In the genomic region with DNA sequence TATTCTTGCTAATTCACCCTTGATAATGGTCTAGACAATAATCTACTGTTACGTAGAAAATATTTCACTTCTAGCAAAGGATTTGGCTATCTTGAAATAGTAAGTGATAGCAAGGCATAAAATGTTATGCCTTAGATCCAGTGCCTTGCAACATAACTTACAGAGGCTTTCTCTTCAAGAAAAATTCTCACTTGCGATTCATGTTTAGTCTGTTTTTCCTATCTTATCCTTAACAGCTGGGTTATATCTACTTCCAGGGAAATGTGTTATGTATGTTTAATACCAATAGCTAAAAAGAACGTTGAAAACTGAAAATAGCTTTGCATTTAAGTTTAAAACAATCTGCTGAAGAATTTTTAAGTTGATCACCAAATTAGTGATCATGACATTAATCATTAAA, we compare ENCODE assay signal across 30 cellular contexts.
A peak's percentile ranks its signal among the peaks of the same experiment; 100 is the strongest.
DNase-seq lines count a peak whose midpoint lies in the region; ATAC-seq and TF ChIP-seq lines count a peak whose summit lies in the region.
"Had no signal": no experiment of that assay in that cellular context is flagged by ENCODE, and none has a peak within 500 bp of the region (broad histone marks: within the 10 kb centered on the region; RNA-seq: fewer than 3 reads in every experiment).

No MANE protein-coding gene starts in this region.

- no peaks in the 10 kb centered on the region for H3K36me3 ChIP-seq in breast epithelium
- H3K36me3 ChIP-seq: esophagus muscularis mucosa, SJSA1 had no signal

- H3K27me3 Mint-ChIP-seq in MCF 10A (ENCODE audit: insufficient read depth, unreplicated experiment), result no peaks in the 10 kb centered on the region
- H3K27me3 Mint-ChIP-seq in brain, result no peaks in the 10 kb centered on the region
- H3K27me3 Mint-ChIP-seq: activated naive CD8-positive, alpha-beta T cell treated with anti-CD3 and anti-CD28 coated beads, Interleukin-2, amount 50 U/mL, for 24 hours; naive B cell had no signal

- CTCF ChIA-PET in MCF 10A (lab: Yijun Ruan, JAX), result no interaction called here

- TF ChIP-seq POLR2A in breast epithelium (IDR thresholded peaks at IDR 0.05), result no peak

- POLR2A ChIA-PET in MCF 10A (lab: Yijun Ruan, JAX), result interaction anchor here (0.7 to 0.9 kb wide), 2 partner anchors 16 to 38 kb away, joined by 3 read pairs; no protein-coding TSS in a partner anchor

- H3K9me3 ChIP-seq in breast epithelium, result no peaks in the 10 kb centered on the region
- H3K9me3 ChIP-seq: esophagus muscularis mucosa, psoas muscle, SJSA1 had no signal

- H3K27me3 ChIP-seq in breast epithelium, result no peaks in the 10 kb centered on the region
- H3K27me3 ChIP-seq: esophagus muscularis mucosa, SJSA1 had no signal

- intact Hi-C loops in MCF 10A (cut with micrococcal nuclease), result loop anchor here (5.0 kb wide), 1 partner anchor 40 kb away; no protein-coding TSS in a partner anchor
- intact Hi-C loops in breast epithelium (cut with DNase I; ENCODE audit: low total_unique reads), result no loop called here

- H3K9me3 Mint-ChIP-seq in MCF 10A (ENCODE audit: unreplicated experiment), result no peaks in the 10 kb centered on the region
- H3K9me3 Mint-ChIP-seq in brain, result no peaks in the 10 kb centered on the region
- H3K9me3 Mint-ChIP-seq in stimulated activated effector memory CD8-positive, alpha-beta T cell treated with anti-CD3 and anti-CD28 coated beads, Interleukin-12 subunit alpha, Interleukin-12 subunit beta, amount 100 ng/mL, for 72 hours, result peaks cover 3% of the 10 kb centered on the region
- H3K9me3 Mint-ChIP-seq: activated naive CD8-positive, alpha-beta T cell treated with anti-CD3 and anti-CD28 coated beads, Interleukin-2, amount 50 U/mL, for 24 hours had no signal

- BruUV-seq in MCF 10A (replicated peaks; lab: Mats Ljungman, UMichigan), result no TSS peak

- DNase-seq in MCF 10A (ENCODE audit: unreplicated experiment), result no peak
- no peak for DNase-seq in breast epithelium (ENCODE audit: low spot score in 2 of 2)
- peak; percentile 60 for DNase-seq in iris pigment epithelial cell (ENCODE audit: low read depth)
- no peak for DNase-seq in activated gamma-delta T cell treated with Interleukin-2 at 50 U/mL for 16 hours
- DNase-seq in stimulated activated effector memory CD8-positive, alpha-beta T cell treated with anti-CD3 and anti-CD28 coated beads, Interleukin-12 subunit alpha, Interleukin-12 subunit beta, amount 100 ng/mL, for 72 hours (ENCODE audit: low spot score in 2 of 2), result no peak
- DNase-seq in COLO829 (ENCODE audit: low spot score), result no peak
- DNase-seq: activated gamma-delta T cell; activated naive CD8-positive, alpha-beta T cell treated with anti-CD3 and anti-CD28 coated beads, Interleukin-2, amount 50 U/mL, for 24 hours; activated T-cell treated with anti-CD3 and anti-CD28 coated beads, Interleukin-2, amount 50 U/mL, for 4 hours; Calu3; dermis blood vessel endothelial cell; DMS79 treated with DMSO at 0.1 percent for 48 hours; GDM1; left ventricle myocardium superior; midbrain; naive B cell; NCI-H1694 treated with DMSO at 0.1 percent for 48 hours; NCI-H446; NCI-H774; occipital lobe; psoas muscle; stimulated activated CD4-positive, alpha-beta T cell treated with anti-CD3 and anti-CD28 coated beads, Interleukin-4, amount 100 ng/mL, for 4 hours; substantia nigra had no signal

- no peaks in the 10 kb centered on the region for H3K4me1 ChIP-seq in breast epithelium
- H3K4me1 ChIP-seq: esophagus muscularis mucosa, psoas muscle, SJSA1 had no signal

- no peak for ATAC-seq in HG03095 (IDR thresholded peaks at IDR 0.05; ENCODE audit: unreplicated experiment)
- no peak for ATAC-seq in stimulated activated effector memory CD8-positive, alpha-beta T cell treated with anti-CD3 and anti-CD28 coated beads, Interleukin-12 subunit alpha, Interleukin-12 subunit beta, amount 100 ng/mL, for 72 hours
- ATAC-seq: activated naive CD8-positive, alpha-beta T cell treated with anti-CD3 and anti-CD28 coated beads, Interleukin-2, amount 50 U/mL, for 24 hours; activated T-cell treated with anti-CD3 and anti-CD28 coated beads, Interleukin-2, amount 50 U/mL, for 4 hours; sciatic nerve had no signal

- H3K36me3 Mint-ChIP-seq in MCF 10A (ENCODE audit: insufficient read depth, unreplicated experiment) (no peaks in the 10 kb centered on the region), brain (no peaks in the 10 kb centered on the region)
- no peaks in the 10 kb centered on the region for H3K36me3 Mint-ChIP-seq in stimulated activated effector memory CD8-positive, alpha-beta T cell treated with anti-CD3 and anti-CD28 coated beads, Interleukin-12 subunit alpha, Interleukin-12 subunit beta, amount 100 ng/mL, for 72 hours
- H3K36me3 Mint-ChIP-seq: CD14-positive monocyte, naive B cell had no signal

- TF ChIP-seq CTCF in MCF 10A (IDR thresholded peaks at IDR 0.05; ENCODE audit: unreplicated experiment) (no peak), breast epithelium (IDR thresholded peaks at IDR 0.05) (no peak), brain (conservative IDR thresholded peaks at IDR 0.05) (no peak)

- no peak overlapping the region for H3K4me3 Mint-ChIP-seq in MCF 10A (ENCODE audit: unreplicated experiment)
- no peak overlapping the region for H3K4me3 Mint-ChIP-seq in brain
- H3K4me3 Mint-ChIP-seq in stimulated activated effector memory CD8-positive, alpha-beta T cell treated with anti-CD3 and anti-CD28 coated beads, Interleukin-12 subunit alpha, Interleukin-12 subunit beta, amount 100 ng/mL, for 72 hours, result no peak overlapping the region
- H3K4me3 Mint-ChIP-seq: activated naive CD8-positive, alpha-beta T cell treated with anti-CD3 and anti-CD28 coated beads, Interleukin-2, amount 50 U/mL, for 24 hours; activated T-cell treated with anti-CD3 and anti-CD28 coated beads, Interleukin-2, amount 50 U/mL, for 4 hours; CD14-positive monocyte; naive B cell had no signal

- H3K4me3 ChIP-seq in breast epithelium, result no peak overlapping the region
- H3K4me3 ChIP-seq: esophagus muscularis mucosa, psoas muscle, SJSA1 had no signal

- peaks cover 6% of the 10 kb centered on the region for H3K4me1 Mint-ChIP-seq in MCF 10A (ENCODE audit: insufficient read depth, unreplicated experiment)
- peaks cover 38% of the 10 kb centered on the region for H3K4me1 Mint-ChIP-seq in brain
- H3K4me1 Mint-ChIP-seq in stimulated activated effector memory CD8-positive, alpha-beta T cell treated with anti-CD3 and anti-CD28 coated beads, Interleukin-12 subunit alpha, Interleukin-12 subunit beta, amount 100 ng/mL, for 72 hours, result no peaks in the 10 kb centered on the region
- H3K4me1 Mint-ChIP-seq: activated naive CD8-positive, alpha-beta T cell treated with anti-CD3 and anti-CD28 coated beads, Interleukin-2, amount 50 U/mL, for 24 hours had no signal

- peak overlapping the region; percentile 46 for H3K27ac Mint-ChIP-seq in MCF 10A (ENCODE audit: low read depth, unreplicated experiment)
- peak overlapping the region in 3 of 5 experiments; percentile 5 to 71 (median 61) for H3K27ac Mint-ChIP-seq in brain
- H3K27ac Mint-ChIP-seq in stimulated activated effector memory CD8-positive, alpha-beta T cell treated with anti-CD3 and anti-CD28 coated beads, Interleukin-12 subunit alpha, Interleukin-12 subunit beta, amount 100 ng/mL, for 72 hours, result no peak overlapping the region
- H3K27ac Mint-ChIP-seq: activated naive CD8-positive, alpha-beta T cell treated with anti-CD3 and anti-CD28 coated beads, Interleukin-2, amount 50 U/mL, for 24 hours; CD14-positive monocyte; naive B cell had no signal

- no peak overlapping the region for H3K27ac ChIP-seq in breast epithelium
- H3K27ac ChIP-seq: 22Rv1, esophagus muscularis mucosa, psoas muscle, SJSA1 had no signal
